In genomic region chr10:1403508-1404230, GRCh38 we compare ENCODE assay signal across 21 cellular contexts.
DNase-seq lines count a peak whose midpoint lies in the region; ATAC-seq, FAIRE-seq and TF ChIP-seq lines count a peak whose summit lies in the region.
"Had no signal": no experiment of that assay in that cellular context is flagged by ENCODE, and none has a peak within 500 bp of the region (broad histone marks: within the 10 kb centered on the region; RNA-seq: fewer than 3 reads in every experiment).

No MANE protein-coding gene starts in this region.

- RAD21 ChIA-PET in GM12878 (lab: Charles Lee; ENCODE audit: unreplicated experiment), result no interaction called here

- no peaks in the 10 kb centered on the region for H3K79me2 ChIP-seq in GM12878 (ENCODE audit: control insufficient read depth, insufficient read depth, low read length)

- TF ChIP-seq CTCF in GM12875 (IDR thresholded peaks at IDR 0.05; ENCODE audit: borderline replicate concordance, insufficient read depth, low read depth, low read length) (peak; percentile 42; the same call in 1 of the 2 replicates), GM12878 (IDR thresholded peaks at IDR 0.05 in 2 of 3, conservative IDR thresholded peaks at IDR 0.05 in 1 of 3; ENCODE audit: control insufficient read depth in 2 of 3, extremely low read depth in 1 of 3, insufficient read depth in 1 of 3, low read depth in 3 of 3, low read length in 3 of 3) (no peak), brain microvascular endothelial cell (IDR thresholded peaks at IDR 0.05; ENCODE audit: low read depth, low read length, missing control alignments) (no peak)

- no peak overlapping the region for H2AFZ ChIP-seq in GM12878 (ENCODE audit: control insufficient read depth, low read depth, low read length)

- H3K27ac ChIP-seq in GM12878 (ENCODE audit: control insufficient read depth, insufficient read depth) (no peak overlapping the region), brain microvascular endothelial cell (no peak overlapping the region)
- H3K27ac ChIP-seq: neutrophil, tibial nerve had no signal

- H3K4me3 ChIP-seq in GM12875 (ENCODE audit: low read depth, low read length) (no peak overlapping the region), GM12878 (no peak overlapping the region), brain microvascular endothelial cell (ENCODE audit: low read depth, low read length) (no peak overlapping the region)
- H3K4me3 ChIP-seq: tibial nerve had no signal

- POLR2A ChIA-PET in GM12878 (lab: Charles Lee), result no interaction called here

- intact Hi-C loops in GM12878 (cut with micrococcal nuclease; ENCODE audit: unreplicated experiment), result no loop called here

- BruUV-seq in GM12878 (replicated peaks; lab: Mats Ljungman, UMichigan), result no TSS peak

- ATAC-seq in GM12878 (peak; percentile 30; the same call in 1 of the 3 replicates), GM21576 (IDR thresholded peaks at IDR 0.05; ENCODE audit: unreplicated experiment) (no peak)
- ATAC-seq: activated T-cell treated with anti-CD3 and anti-CD28 coated beads, Interleukin-2, amount 50 U/mL, for 4 hours had no signal

- peak; percentile 25 for DNase-seq in D341Med (ENCODE audit: low spot score)
- DNase-seq in GM12878 (ENCODE audit: low read depth, low spot score), result no peak
- DNase-seq in mucosa of gallbladder (ENCODE audit: low spot score), result peak; percentile 8
- no peak for DNase-seq in NCI-H1417 treated with DMSO at 0.1 percent for 48 hours (lab: John Stamatoyannopoulos, UW)
- DNase-seq in HPDE6-E6E7 (ENCODE audit: extremely low spot score), result no peak
- DNase-seq in brain microvascular endothelial cell, result no peak
- DNase-seq: activated CD4-positive, alpha-beta T cell treated with anti-CD3 and anti-CD28 coated beads, Interleukin-2, amount 10 ng/mL, durations not matched to agents 24 days and 14 days; activated T-cell treated with anti-CD3 and anti-CD28 coated beads, Interleukin-2, amount 50 U/mL, for 4 hours; CD4-positive, alpha-beta memory T cell; cortex of kidney; foreskin fibroblast; HFFc6; NCI-H146; NCI-H226; right cardiac atrium; stimulated activated CD4-positive, alpha-beta T cell treated with anti-CD3 and anti-CD28 coated beads, Interleukin-15, amount 100 ng/mL, for 24 hours; stimulated activated naive CD4-positive, alpha-beta T cell had no signal

- TF ChIP-seq POLR2A in GM12878 (IDR thresholded peaks at IDR 0.05; ENCODE audit: low read depth, low read length), result no peak

- no peaks in the 10 kb centered on the region for H3K4me1 ChIP-seq in GM12878 (ENCODE audit: control insufficient read depth, insufficient read depth, low read length)
- H3K4me1 ChIP-seq: tibial nerve had no signal

- SMC1A ChIA-PET in GM12878 (lab: Charles Lee; ENCODE audit: uncharacterized antibody, unreplicated experiment), result interaction anchor here (1.0 kb wide), 1 partner anchor 13 kb away, joined by 3 read pairs; no protein-coding TSS in a partner anchor

- CTCF ChIA-PET in GM12878 (lab: Yijun Ruan, JAX), result interaction anchor here (0.5 to 1.8 kb wide), 2 partner anchors 17 to 18 kb away, joined by 3 to 5 read pairs; no protein-coding TSS in a partner anchor

- no peak overlapping the region for H3K4me2 ChIP-seq in GM12878 (ENCODE audit: control insufficient read depth, insufficient read depth)

- H3K9ac ChIP-seq in GM12878 (ENCODE audit: control insufficient read depth, insufficient read depth, low read length), result no peak overlapping the region

- H3K36me3 ChIP-seq in GM12878 (ENCODE audit: control insufficient read depth in 2 of 2, insufficient read depth in 2 of 2, low read length in 1 of 2), result no peaks in the 10 kb centered on the region
- no peaks in the 10 kb centered on the region for H3K36me3 ChIP-seq in brain microvascular endothelial cell (replicated peaks)
- H3K36me3 ChIP-seq: neutrophil, tibial nerve had no signal

- TF ChIP-seq RAD21 in GM12878 (IDR thresholded peaks at IDR 0.05; ENCODE audit: insufficient read depth, low read depth, low read length), result no peak

- WGBS in GM12878 (ENCODE audit: insufficient coverage, insufficient replicate concordance, low lambda C conversion rate, missing lambda C conversion rate), result 28% methylated on average over 14 of the region's 14 CpGs

- H3K9me3 ChIP-seq in GM12878 (replicated peaks; ENCODE audit: control insufficient read depth, insufficient read depth, low read length), result no peaks in the 10 kb centered on the region
- H3K9me3 ChIP-seq: neutrophil, tibial nerve had no signal

- no peak for FAIRE-seq in GM12878 (lab: Jason Lieb, UNC)

- TF ChIP-seq EP300 in GM12878 (IDR thresholded peaks at IDR 0.05; ENCODE audit: borderline replicate concordance in 1 of 2, control insufficient read depth in 1 of 2, low read depth in 2 of 2, low read length in 2 of 2), result no peak

- in situ Hi-C loops in GM12878 (cut with MboI) (no loop called here), brain microvascular endothelial cell (cut with HindIII; ENCODE audit: low pct_ligation_motif_present, low sequenced_read_pairs) (no loop called here)

- H4K20me1 ChIP-seq in GM12878 (ENCODE audit: control insufficient read depth, insufficient read depth), result no peaks in the 10 kb centered on the region

- no peaks in the 10 kb centered on the region for H3K27me3 ChIP-seq in GM12878 (replicated peaks in 1 of 2; ENCODE audit: control insufficient read depth in 2 of 2, insufficient read depth in 2 of 2, low read length in 1 of 2)
- no peaks in the 10 kb centered on the region for H3K27me3 ChIP-seq in brain microvascular endothelial cell (replicated peaks)
- H3K27me3 ChIP-seq: neutrophil, tibial nerve had no signal

TF ChIP-seq in GM12878, 131 proteins besides CTCF, POLR2A, EP300 and RAD21:
- no peak for TF ChIP-seq SMARCA5 (IDR thresholded peaks at IDR 0.05)
- TF ChIP-seq PKNOX1 (IDR thresholded peaks at IDR 0.05), result no peak
- TF ChIP-seq NRF1 (conservative IDR thresholded peaks at IDR 0.05; ENCODE audit: low read depth, low read length), result no peak
- no peak for TF ChIP-seq ETV6 (conservative IDR thresholded peaks at IDR 0.05 in 1 of 2, IDR thresholded peaks at IDR 0.05 in 1 of 2; ENCODE audit: borderline replicate concordance in 1 of 2, low read depth in 1 of 2)

Comparison
In these comparisons a context has a peak if more than half of its experiments do, and no peak if none do; other contexts are left out.
1. DNase-seq: peak in D341Med (single experiment) and mucosa of gallbladder (single experiment); none in GM12878 (single experiment), NCI-H1417 treated with DMSO at 0.1 percent for 48 hours (single experiment), HPDE6-E6E7 (single experiment) and brain microvascular endothelial cell (single experiment).